In genomic region chr6:3390698-3391097, GRCh38 we compare ENCODE assay signal across 10 cellular contexts.
DNase-seq lines count a peak whose midpoint lies in the region; ATAC-seq and TF ChIP-seq lines count a peak whose summit lies in the region.
"Had no signal": no experiment of that assay in that cellular context is flagged by ENCODE, and none has a peak within 500 bp of the region (broad histone marks: within the 10 kb centered on the region; RNA-seq: fewer than 3 reads in every experiment).

No MANE protein-coding gene starts in this region.

- H3K4me1 ChIP-seq in liver (ENCODE audit: control insufficient read depth in 4 of 4, insufficient read depth in 4 of 4, low read length in 3 of 4) (peaks cover 2 to 47% (median 29%) of the 10 kb centered on the region in 4 donors), suprapubic skin (peaks cover 49% of the 10 kb centered on the region), upper lobe of right lung (no peaks in the 10 kb centered on the region)

- TF ChIP-seq RAD21 in liver (IDR thresholded peaks at IDR 0.05), result no peak

- no peak for TF ChIP-seq EP300 in suprapubic skin (IDR thresholded peaks at IDR 0.05)

- no peak for ATAC-seq in upper lobe of right lung

- H3K4me3 ChIP-seq in liver (ENCODE audit: low read depth in 1 of 3, low read length in 3 of 3) (no peak overlapping the region), suprapubic skin (no peak overlapping the region), upper lobe of right lung (no peak overlapping the region)

- H3K27me3 ChIP-seq in liver (ENCODE audit: control insufficient read depth in 4 of 4, insufficient read depth in 4 of 4, low read length in 3 of 4) (no peaks in the 10 kb centered on the region), suprapubic skin (no peaks in the 10 kb centered on the region), upper lobe of right lung (no peaks in the 10 kb centered on the region)

- no peaks in the 10 kb centered on the region for H3K9me3 ChIP-seq in liver (ENCODE audit: control insufficient read depth in 4 of 4, low read length in 3 of 4)
- no peaks in the 10 kb centered on the region for H3K9me3 ChIP-seq in suprapubic skin
- H3K9me3 ChIP-seq in upper lobe of right lung, result no peaks in the 10 kb centered on the region

- no peak for TF ChIP-seq POLR2A in suprapubic skin (IDR thresholded peaks at IDR 0.05)

- H3K27ac ChIP-seq in liver (ENCODE audit: low read depth in 1 of 2, low read length in 2 of 2), result peak overlapping the region; percentile 61 to 65
- peak overlapping the region; percentile 91 for H3K27ac ChIP-seq in suprapubic skin
- H3K27ac ChIP-seq in upper lobe of right lung, result no peak overlapping the region

- intact Hi-C loops in upper lobe of right lung (cut with DNase I), result no loop called here

- no peak overlapping the region for H3K9ac ChIP-seq in liver (ENCODE audit: low read depth in 1 of 2, low read length in 2 of 2)

- H3K36me3 ChIP-seq in liver (ENCODE audit: control insufficient read depth in 4 of 4, insufficient read depth in 3 of 4, low read depth in 1 of 4, low read length in 3 of 4) (no peaks in the 10 kb centered on the region), suprapubic skin (no peaks in the 10 kb centered on the region), upper lobe of right lung (no peaks in the 10 kb centered on the region)

- DNase-seq in HS-5 (ENCODE audit: low read depth), result peak; percentile 43
- peak; percentile 46 for DNase-seq in dedifferentiated amniotic fluid mesenchymal stem cell (ENCODE audit: extremely low spot score)
- peak; percentile 91 to 94 for DNase-seq in suprapubic skin (ENCODE audit: low spot score in 2 of 2)
- no peak for DNase-seq in central memory CD4-positive, alpha-beta T cell
- no peak for DNase-seq in stimulated activated CD4-positive, alpha-beta T cell treated with anti-CD3 and anti-CD28 coated beads, Interleukin-2, amount 100 ng/mL, for 48 hours
- no peak for DNase-seq in upper lobe of right lung
- DNase-seq in NCI-H2029 treated with DMSO at 0.1 percent for 48 hours (lab: John Stamatoyannopoulos, UW), result no peak
- DNase-seq: immature natural killer cell, NCI-H2227 treated with DMSO at 0.1 percent for 48 hours had no signal

- TF ChIP-seq CTCF in liver (IDR thresholded peaks at IDR 0.05; ENCODE audit: low read depth, low read length, missing input control), result no peak
- no peak for TF ChIP-seq CTCF in suprapubic skin (IDR thresholded peaks at IDR 0.05)
- TF ChIP-seq CTCF in upper lobe of right lung (IDR thresholded peaks at IDR 0.05), result no peak

- 78% methylated on average over 5 of the region's 5 CpGs for WGBS in liver
- 39% methylated on average over 5 of the region's 5 CpGs for WGBS in suprapubic skin

TF ChIP-seq in liver, 16 proteins besides CTCF, POLR2A, EP300 and RAD21:
- TF ChIP-seq SP1 (IDR thresholded peaks at IDR 0.05) (no peak), EGR1 (IDR thresholded peaks at IDR 0.05; ENCODE audit: low read depth in 2 of 2) (no peak), RXRA (IDR thresholded peaks at IDR 0.05) (no peak), HNF4A (conservative IDR thresholded peaks at IDR 0.05) (no peak), MAX (IDR thresholded peaks at IDR 0.05) (no peak), HNF4G (IDR thresholded peaks at IDR 0.05) (no peak)
- TF ChIP-seq, protein P1, sequence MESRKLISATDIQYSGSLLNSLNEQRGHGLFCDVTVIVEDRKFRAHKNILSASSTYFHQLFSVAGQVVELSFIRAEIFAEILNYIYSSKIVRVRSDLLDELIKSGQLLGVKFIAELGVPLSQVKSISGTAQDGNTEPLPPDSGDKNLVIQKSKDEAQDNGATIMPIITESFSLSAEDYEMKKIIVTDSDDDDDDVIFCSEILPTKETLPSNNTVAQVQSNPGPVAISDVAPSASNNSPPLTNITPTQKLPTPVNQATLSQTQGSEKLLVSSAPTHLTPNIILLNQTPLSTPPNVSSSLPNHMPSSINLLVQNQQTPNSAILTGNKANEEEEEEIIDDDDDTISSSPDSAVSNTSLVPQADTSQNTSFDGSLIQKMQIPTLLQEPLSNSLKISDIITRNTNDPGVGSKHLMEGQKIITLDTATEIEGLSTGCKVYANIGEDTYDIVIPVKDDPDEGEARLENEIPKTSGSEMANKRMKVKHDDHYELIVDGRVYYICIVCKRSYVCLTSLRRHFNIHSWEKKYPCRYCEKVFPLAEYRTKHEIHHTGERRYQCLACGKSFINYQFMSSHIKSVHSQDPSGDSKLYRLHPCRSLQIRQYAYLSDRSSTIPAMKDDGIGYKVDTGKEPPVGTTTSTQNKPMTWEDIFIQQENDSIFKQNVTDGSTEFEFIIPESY (IDR thresholded peaks at IDR 0.05), result no peak

Comparison
In these comparisons a context has a peak if more than half of its experiments do, and no peak if none do; other contexts are left out.
1. DNase-seq: peak in HS-5 (single experiment), dedifferentiated amniotic fluid mesenchymal stem cell (single experiment) and suprapubic skin (2 of 2); none in central memory CD4-positive, alpha-beta T cell (single experiment), stimulated activated CD4-positive, alpha-beta T cell treated with anti-CD3 and anti-CD28 coated beads, Interleukin-2, amount 100 ng/mL, for 48 hours (0 of 2), upper lobe of right lung (single experiment) and NCI-H2029 treated with DMSO at 0.1 percent for 48 hours (single experiment).